ENCODE assay signal across 13 cellular contexts in genomic region chr17:4204676-4205075, GRCh38. TPM values are rescaled to one million over a fixed set of nuclear protein-coding genes. Genes with fewer than 3 reads are reported as not detected.
DNase-seq lines count a peak whose midpoint lies in the region; ATAC-seq, FAIRE-seq and TF ChIP-seq lines count a peak whose summit lies in the region.
"Had no signal": no experiment of that assay in that cellular context is flagged by ENCODE, and none has a peak within 500 bp of the region (broad histone marks: within the 10 kb centered on the region; RNA-seq: fewer than 3 reads in every experiment).

No MANE protein-coding gene starts in this region.

- no peaks in the 10 kb centered on the region for H4K20me1 ChIP-seq in endothelial cell of umbilical vein (replicated peaks; ENCODE audit: control insufficient read depth, extremely low read depth, insufficient read depth, low read length)

- H3K27ac ChIP-seq in endothelial cell of umbilical vein (ENCODE audit: insufficient read depth, low read depth, low read length) = peak overlapping the region; percentile 1
- H3K27ac ChIP-seq: right lobe of liver had no signal

- ATAC-seq in stimulated activated naive CD8-positive, alpha-beta T cell treated with anti-CD3 and anti-CD28 coated beads, Interleukin-15, Interleukin-2, amounts not matched to agents 100 U/mL and 50 U/mL, for 24 hours = peak; percentile 72
- no peak for ATAC-seq in stimulated activated naive CD8-positive, alpha-beta T cell treated with anti-CD3 and anti-CD28 coated beads, Interleukin-15, amount 100 ng/mL, for 72 hours
- ATAC-seq: right lobe of liver had no signal

- no peaks in the 10 kb centered on the region for H3K9me3 Mint-ChIP-seq in stimulated activated naive CD8-positive, alpha-beta T cell treated with anti-CD3 and anti-CD28 coated beads, Interleukin-15, amount 100 ng/mL, for 72 hours
- H3K9me3 Mint-ChIP-seq: activated naive CD4-positive, alpha-beta T cell treated with anti-CD3 and anti-CD28 coated beads, Interleukin-2, amount 10 ng/mL, durations not matched to agents 7 days and 5 days had no signal

- FAIRE-seq in endothelial cell of umbilical vein (lab: Jason Lieb, UNC) = no peak

- dilution Hi-C loops in endothelial cell of umbilical vein (cut with MboI; ENCODE audit: extremely low pct_ligation_motif_present, low sequenced_read_pairs) = no loop called here

- no peak overlapping the region for H3K9ac ChIP-seq in endothelial cell of umbilical vein (replicated peaks; ENCODE audit: extremely low read depth, insufficient read depth, low read length)

- no peak overlapping the region for H3K27ac Mint-ChIP-seq in stimulated activated naive CD8-positive, alpha-beta T cell treated with anti-CD3 and anti-CD28 coated beads, Interleukin-15, amount 100 ng/mL, for 72 hours

- no peak overlapping the region for H3K4me2 ChIP-seq in endothelial cell of umbilical vein (ENCODE audit: insufficient read depth, low read length)

- POLR2A ChIA-PET in endothelial cell of umbilical vein (lab: Charles Lee) = no interaction called here

- H3K4me1 ChIP-seq in endothelial cell of umbilical vein (ENCODE audit: control insufficient read depth, extremely low read depth, insufficient read depth, low read length) = no peaks in the 10 kb centered on the region

- no peaks in the 10 kb centered on the region for H3K9me3 ChIP-seq in endothelial cell of umbilical vein (replicated peaks; ENCODE audit: control insufficient read depth, insufficient read depth, low read length)
- H3K9me3 ChIP-seq: right lobe of liver, upper lobe of left lung had no signal

- H3K27me3 Mint-ChIP-seq in stimulated activated naive CD8-positive, alpha-beta T cell treated with anti-CD3 and anti-CD28 coated beads, Interleukin-15, amount 100 ng/mL, for 72 hours = no peaks in the 10 kb centered on the region
- H3K27me3 Mint-ChIP-seq: activated naive CD4-positive, alpha-beta T cell treated with anti-CD3 and anti-CD28 coated beads, Interleukin-2, amount 10 ng/mL, durations not matched to agents 7 days and 5 days had no signal

- H2AFZ ChIP-seq in endothelial cell of umbilical vein (ENCODE audit: low read depth, low read length) = no peak overlapping the region

- CTCF ChIA-PET in endothelial cell of umbilical vein (lab: Charles Lee) = interaction anchor here (2.6 kb wide), 1 partner anchor 11 kb away, joined by 14 read pairs; no protein-coding TSS in a partner anchor

- no peak for TF ChIP-seq CTCF in endothelial cell of umbilical vein (IDR thresholded peaks at IDR 0.05; ENCODE audit: extremely low read depth in 1 of 2, insufficient read depth in 1 of 2, low read depth in 1 of 2, low read length in 2 of 2)

- no peak for TF ChIP-seq POLR2A in endothelial cell of umbilical vein (IDR thresholded peaks at IDR 0.05; ENCODE audit: low read depth, low read length)

- intact Hi-C loops in endothelial cell of umbilical vein (cut with micrococcal nuclease) = no loop called here

- H3K9me1 ChIP-seq in endothelial cell of umbilical vein (replicated peaks; ENCODE audit: control insufficient read depth, extremely low read depth, insufficient read depth, low read length) = no peaks in the 10 kb centered on the region

- peaks cover 20% of the 10 kb centered on the region for H3K4me1 Mint-ChIP-seq in stimulated activated naive CD8-positive, alpha-beta T cell treated with anti-CD3 and anti-CD28 coated beads, Interleukin-15, amount 100 ng/mL, for 72 hours

- BruUV-seq in endothelial cell of umbilical vein (replicated peaks; lab: Mats Ljungman, UMichigan) = no TSS peak

- no peak overlapping the region for H3K4me3 ChIP-seq in endothelial cell of umbilical vein (replicated peaks in 1 of 3; ENCODE audit: insufficient read depth in 1 of 3, low read depth in 1 of 3, low read length in 3 of 3)
- H3K4me3 ChIP-seq: right lobe of liver, upper lobe of left lung had no signal

- peaks cover 6 to 14% of the 10 kb centered on the region in 2 experiments for H3K36me3 ChIP-seq in endothelial cell of umbilical vein (ENCODE audit: control insufficient read depth in 2 of 2, extremely low read depth in 1 of 2, insufficient read depth in 2 of 2, low read length in 2 of 2)

- H3K27me3 ChIP-seq in endothelial cell of umbilical vein (ENCODE audit: control insufficient read depth in 2 of 2, insufficient read depth in 2 of 2, low read length in 2 of 2) = no peaks in the 10 kb centered on the region
- H3K27me3 ChIP-seq: right lobe of liver, upper lobe of left lung had no signal

- no peak for DNase-seq in stimulated activated naive CD8-positive, alpha-beta T cell treated with anti-CD3 and anti-CD28 coated beads, Interleukin-15, Interleukin-2, amounts not matched to agents 100 U/mL and 50 U/mL, for 24 hours
- DNase-seq in stimulated activated naive CD8-positive, alpha-beta T cell treated with anti-CD3 and anti-CD28 coated beads, Interleukin-15, amount 100 ng/mL, for 72 hours = no peak
- DNase-seq in endothelial cell of umbilical vein (ENCODE audit: low read depth, low spot score) (peak; percentile 85), myocyte (ENCODE audit: low read depth) (peak; percentile 90), NCI-H2196 (lab: John Stamatoyannopoulos, UW; ENCODE audit: unreplicated experiment) (no peak), NCI-H2171 (lab: John Stamatoyannopoulos, UW) (no peak)
- DNase-seq in activated CD8-positive, alpha-beta memory T cell treated with anti-CD3 and anti-CD28 coated beads, Interleukin-2, amount 50 U/mL, for 4 hours = no peak
- DNase-seq in stimulated activated CD4-positive, alpha-beta T cell treated with anti-CD3 and anti-CD28 coated beads, Interleukin-2, amount 100 ng/mL, for 48 hours = no peak
- DNase-seq: activated naive CD4-positive, alpha-beta T cell treated with anti-CD3 and anti-CD28 coated beads, Interleukin-2, amount 10 ng/mL, durations not matched to agents 7 days and 5 days; NCI-H774; right lobe of liver; T1000; upper lobe of left lung had no signal

- H3K4me3 Mint-ChIP-seq in stimulated activated naive CD8-positive, alpha-beta T cell treated with anti-CD3 and anti-CD28 coated beads, Interleukin-15, amount 100 ng/mL, for 72 hours = no peak overlapping the region
- H3K4me3 Mint-ChIP-seq: activated naive CD4-positive, alpha-beta T cell treated with anti-CD3 and anti-CD28 coated beads, Interleukin-2, amount 10 ng/mL, durations not matched to agents 7 days and 5 days had no signal

- H3K79me2 ChIP-seq in endothelial cell of umbilical vein (ENCODE audit: control insufficient read depth, insufficient read depth, low read length) = no peaks in the 10 kb centered on the region

TF ChIP-seq in endothelial cell of umbilical vein, 7 proteins besides CTCF, POLR2A, EP300 and RAD21:
- no peak for TF ChIP-seq EZH2 (IDR thresholded peaks at IDR 0.05; ENCODE audit: borderline replicate concordance, low read depth, low read length, severe bottlenecking)
- TF ChIP-seq FOS (IDR thresholded peaks at IDR 0.05; ENCODE audit: borderline replicate concordance, insufficient read depth, low read length) = no peak
- no peak for TF ChIP-seq GATA2 (IDR thresholded peaks at IDR 0.05; ENCODE audit: insufficient read depth, insufficient read length, low read depth, low read length)

RNA-seq across cellular contexts. Expression of gene ANKFY1, which starts 59.1 kb away (rescaled TPM):
- total RNA-seq in endothelial cell of umbilical vein (45.4 and 51.1 TPM in 2 replicates), myocyte (15.9 and 17.0 TPM in 2 replicates)
- 26.0 and 30.6 TPM in 2 replicates for polyA plus RNA-seq in endothelial cell of umbilical vein
- 18.8 and 18.9 TPM in 2 replicates for polyA plus RNA-seq in endothelial cell of umbilical vein (2011; cell fraction: cytosol; rRNA removed)
- polyA plus RNA-seq in endothelial cell of umbilical vein (2011; cell fraction: nucleus; rRNA removed) = 141 and 149 TPM in 2 replicates
- 25.9 and 29.6 TPM in 2 replicates for polyA plus RNA-seq in endothelial cell of umbilical vein (2012)
- polyA minus RNA-seq in endothelial cell of umbilical vein = 60.1 and 62.8 TPM in 2 replicates
- 29.6 TPM for polyA minus RNA-seq in endothelial cell of umbilical vein (2011; cell fraction: cytosol; rRNA and poly(A)+ RNA removed)
- polyA minus RNA-seq in endothelial cell of umbilical vein (2011; cell fraction: nucleus; rRNA and poly(A)+ RNA removed) = 81.3 and 85.0 TPM in 2 replicates
- 24.3 TPM for polyA plus RNA-seq in myocyte (2012)

Comparison
In these comparisons a context has a peak if more than half of its experiments do, and no peak if none do; other contexts are left out.
1. DNase-seq: peak in endothelial cell of umbilical vein (single experiment) and myocyte (single experiment); none in stimulated activated naive CD8-positive, alpha-beta T cell treated with anti-CD3 and anti-CD28 coated beads, Interleukin-15, Interleukin-2, amounts not matched to agents 100 U/mL and 50 U/mL, for 24 hours (single experiment), stimulated activated naive CD8-positive, alpha-beta T cell treated with anti-CD3 and anti-CD28 coated beads, Interleukin-15, amount 100 ng/mL, for 72 hours (0 of 2), activated CD8-positive, alpha-beta memory T cell treated with anti-CD3 and anti-CD28 coated beads, Interleukin-2, amount 50 U/mL, for 4 hours (single experiment), NCI-H2196 (single experiment), stimulated activated CD4-positive, alpha-beta T cell treated with anti-CD3 and anti-CD28 coated beads, Interleukin-2, amount 100 ng/mL, for 48 hours (0 of 2) and NCI-H2171 (single experiment).